In genomic region chr19:17777840-17778620, GRCh38 we compare ENCODE assay signal across 8 cellular contexts. TPM values are rescaled to one million over a fixed set of nuclear protein-coding genes. Genes with fewer than 3 reads are reported as not detected.
DNase-seq lines count a peak whose midpoint lies in the region; ATAC-seq and TF ChIP-seq lines count a peak whose summit lies in the region.

No MANE protein-coding gene starts in this region.

- H3K4me3 ChIP-seq in brain microvascular endothelial cell (ENCODE audit: low read depth, low read length), result peak overlapping the region; percentile 5

- peak; percentile 50 for DNase-seq in DMS 273 (lab: John Stamatoyannopoulos, UW; ENCODE audit: unreplicated experiment)
- DNase-seq in DMS 273 treated with DMSO at 0.1 percent for 48 hours (lab: John Stamatoyannopoulos, UW), result no peak
- peak; percentile 59 for DNase-seq in RPMI7951 (ENCODE audit: low read depth)
- peak; percentile 61 for DNase-seq in brain microvascular endothelial cell
- DNase-seq in left kidney (ENCODE audit: low read depth, low spot score), result peak; percentile 70
- no peak for DNase-seq in Kasumi-1 (lab: John Stamatoyannopoulos, UW)

- H3K4me1 Mint-ChIP-seq in stimulated activated memory B cell treated with anti-CD40 and anti-IgM and Interleukin-4, amounts not matched to agents 10 μg/mL and 1 μg/mL and 100 μg/mL, for 72 hours, result peaks cover 60% of the 10 kb centered on the region

- no peak for TF ChIP-seq CTCF in brain microvascular endothelial cell (IDR thresholded peaks at IDR 0.05; ENCODE audit: low read depth, low read length, missing control alignments)

- H3K36me3 ChIP-seq in brain microvascular endothelial cell (replicated peaks), result no peaks in the 10 kb centered on the region

- no peak for ATAC-seq in stimulated activated memory B cell treated with anti-CD40 and anti-IgM and Interleukin-4, amounts not matched to agents 10 μg/mL and 1 μg/mL and 100 μg/mL, for 72 hours
- no peak for ATAC-seq in HG03039 (IDR thresholded peaks at IDR 0.05; ENCODE audit: unreplicated experiment)

- peaks cover 72% of the 10 kb centered on the region for H3K36me3 Mint-ChIP-seq in stimulated activated memory B cell treated with anti-CD40 and anti-IgM and Interleukin-4, amounts not matched to agents 10 μg/mL and 1 μg/mL and 100 μg/mL, for 72 hours

- in situ Hi-C loops in brain microvascular endothelial cell (cut with HindIII; ENCODE audit: low pct_ligation_motif_present, low sequenced_read_pairs), result no loop called here

- H3K4me3 Mint-ChIP-seq in stimulated activated memory B cell treated with anti-CD40 and anti-IgM and Interleukin-4, amounts not matched to agents 10 μg/mL and 1 μg/mL and 100 μg/mL, for 72 hours, result no peak overlapping the region

- H3K27ac ChIP-seq in brain microvascular endothelial cell, result no peak overlapping the region

- H3K27ac Mint-ChIP-seq in stimulated activated memory B cell treated with anti-CD40 and anti-IgM and Interleukin-4, amounts not matched to agents 10 μg/mL and 1 μg/mL and 100 μg/mL, for 72 hours, result peak overlapping the region; percentile 95

- H3K27me3 ChIP-seq in brain microvascular endothelial cell (replicated peaks), result no peaks in the 10 kb centered on the region

- no peaks in the 10 kb centered on the region for H3K9me3 Mint-ChIP-seq in stimulated activated memory B cell treated with anti-CD40 and anti-IgM and Interleukin-4, amounts not matched to agents 10 μg/mL and 1 μg/mL and 100 μg/mL, for 72 hours

- no peaks in the 10 kb centered on the region for H3K27me3 Mint-ChIP-seq in stimulated activated memory B cell treated with anti-CD40 and anti-IgM and Interleukin-4, amounts not matched to agents 10 μg/mL and 1 μg/mL and 100 μg/mL, for 72 hours

RNA-seq across cellular contexts. Expression of gene B3GNT3, which starts 16.9 kb away (rescaled TPM):
- 0.10 and 0.12 TPM in 2 replicates for total RNA-seq in RPMI7951 (2014; rRNA removed; shearing (Covaris generic))

RNA-seq across cellular contexts. Expression of gene FCHO1, which starts 26.8 kb away (rescaled TPM):
- total RNA-seq in RPMI7951 (2014; rRNA removed; shearing (Covaris generic)), result 0.60 and 2.5 TPM in 2 replicates

RNA-seq across cellular contexts. Expression of gene INSL3, which starts 43.3 kb away (rescaled TPM):
- total RNA-seq in RPMI7951 (2014; rRNA removed; shearing (Covaris generic)), result not detected in 2 replicates

RNA-seq across cellular contexts. Expression of gene MAP1S, which starts 58.8 kb away (rescaled TPM):
- total RNA-seq in RPMI7951 (2014; rRNA removed; shearing (Covaris generic)), result 9.6 and 10.0 TPM in 2 replicates

Comparison
In these comparisons a context has a peak if more than half of its experiments do, and no peak if none do; other contexts are left out.
1. DNase-seq: peak in DMS 273 (single experiment), RPMI7951 (single experiment), brain microvascular endothelial cell (single experiment) and left kidney (single experiment); none in DMS 273 treated with DMSO at 0.1 percent for 48 hours (single experiment) and Kasumi-1 (0 of 2).